In genomic region chr18:70419526-70419925, GRCh38 we compare ENCODE assay signal across 17 cellular contexts.
DNase-seq lines count a peak whose midpoint lies in the region; ATAC-seq and TF ChIP-seq lines count a peak whose summit lies in the region.
"Had no signal": no experiment of that assay in that cellular context is flagged by ENCODE, and none has a peak within 500 bp of the region (broad histone marks: within the 10 kb centered on the region; RNA-seq: fewer than 3 reads in every experiment).

No MANE protein-coding gene starts in this region.

- no peaks in the 10 kb centered on the region for H3K9me3 Mint-ChIP-seq in HFFc6
- H3K9me3 Mint-ChIP-seq: activated naive CD8-positive, alpha-beta T cell treated with anti-CD3 and anti-CD28 coated beads, Interleukin-2, amount 50 U/mL, for 24 hours; activated T-cell treated with anti-CD3 and anti-CD28 coated beads, Interleukin-2, amount 50 U/mL, for 4 hours; dendritic cell treated with granulocyte-macrophage colony-stimulating factor and Interleukin-4, amounts not matched to agents 40 ng/mL and 50 ng/mL, for 4 days had no signal

- H3K36me3 Mint-ChIP-seq in HFFc6 (ENCODE audit: low read depth), result no peaks in the 10 kb centered on the region

- H3K27ac Mint-ChIP-seq in HFFc6, result peak overlapping the region; percentile 97
- H3K27ac Mint-ChIP-seq: activated naive CD8-positive, alpha-beta T cell treated with anti-CD3 and anti-CD28 coated beads, Interleukin-2, amount 50 U/mL, for 24 hours had no signal

- ATAC-seq in HG02981 (IDR thresholded peaks at IDR 0.05; ENCODE audit: unreplicated experiment), result no peak

- peak overlapping the region; percentile 98 for H3K27ac ChIP-seq in ACC112 (ENCODE audit: low read depth, low read length)
- H3K27ac ChIP-seq in hepatocyte, result peak overlapping the region; percentile 56
- H3K27ac ChIP-seq in tibial nerve, result no peak overlapping the region
- H3K27ac ChIP-seq: thoracic aorta had no signal

- peaks cover 1% of the 10 kb centered on the region for H3K27me3 Mint-ChIP-seq in HFFc6 (ENCODE audit: insufficient read depth)

- H3K4me3 Mint-ChIP-seq in HFFc6, result peak overlapping the region; percentile 87
- H3K4me3 Mint-ChIP-seq: activated naive CD8-positive, alpha-beta T cell treated with anti-CD3 and anti-CD28 coated beads, Interleukin-2, amount 50 U/mL, for 24 hours; activated T-cell treated with anti-CD3 and anti-CD28 coated beads, Interleukin-2, amount 50 U/mL, for 4 hours; dendritic cell treated with granulocyte-macrophage colony-stimulating factor and Interleukin-4, amounts not matched to agents 40 ng/mL and 50 ng/mL, for 4 days had no signal

- peak overlapping the region; percentile 52 for H3K4me2 ChIP-seq in hepatocyte

- H3K36me3 ChIP-seq in ACC112 (ENCODE audit: insufficient read depth, low read length), result no peaks in the 10 kb centered on the region
- H3K36me3 ChIP-seq in hepatocyte (replicated peaks; ENCODE audit: insufficient read depth, low read depth), result no peaks in the 10 kb centered on the region
- no peaks in the 10 kb centered on the region for H3K36me3 ChIP-seq in tibial nerve
- H3K36me3 ChIP-seq: thoracic aorta had no signal

- TF ChIP-seq POLR2A in tibial nerve (IDR thresholded peaks at IDR 0.05), result no peak

- peak; percentile 73 for DNase-seq in HFFc6
- peak; percentile 100 for DNase-seq in amniotic epithelial cell (ENCODE audit: low read depth)
- DNase-seq in hepatocyte (ENCODE audit: low spot score), result peak; percentile 41
- DNase-seq in stimulated activated CD4-positive, alpha-beta T cell treated with anti-CD3 and anti-CD28 coated beads, Interleukin-4, amount 100 ng/mL, for 4 hours, result no peak
- DNase-seq in NCI-H2196 treated with DMSO at 0.1 percent for 48 hours (lab: John Stamatoyannopoulos, UW; ENCODE audit: unreplicated experiment), result no peak
- DNase-seq in tibial nerve (ENCODE audit: low spot score in 2 of 2), result no peak
- DNase-seq: activated CD4-positive, alpha-beta T cell treated with anti-CD3 and anti-CD28 coated beads for 4 hours; activated naive CD8-positive, alpha-beta T cell treated with anti-CD3 and anti-CD28 coated beads, Interleukin-2, amount 50 U/mL, for 24 hours; activated T-cell treated with anti-CD3 and anti-CD28 coated beads, Interleukin-2, amount 50 U/mL, for 4 hours; DMS 273 treated with DMSO at 0.1 percent for 48 hours; mesendoderm; NCI-H2171; occipital lobe had no signal

- WGBS in hepatocyte (ENCODE audit: low lambda C conversion rate, missing lambda C conversion rate), result 26% methylated on average over 3 of the region's 3 CpGs
- WGBS in tibial nerve, 2 donors, result 76 to 82% methylated on average over 3 of the region's 3 CpGs

- H3K4me1 ChIP-seq in ACC112 (ENCODE audit: control insufficient read depth, insufficient read depth, low read length, unreplicated experiment), result peaks cover 51% of the 10 kb centered on the region
- peaks cover 26% of the 10 kb centered on the region for H3K4me1 ChIP-seq in hepatocyte (ENCODE audit: insufficient read depth)
- peaks cover 0 to 32% (median 15%) of the 10 kb centered on the region in 4 donors for H3K4me1 ChIP-seq in tibial nerve

- H3K9me3 ChIP-seq in hepatocyte (ENCODE audit: low read depth), result no peaks in the 10 kb centered on the region
- H3K9me3 ChIP-seq in tibial nerve, result no peaks in the 10 kb centered on the region
- H3K9me3 ChIP-seq: thoracic aorta had no signal

- H2AFZ ChIP-seq in ACC112 (ENCODE audit: low read length, unreplicated experiment) (peak overlapping the region; percentile 57), hepatocyte (no peak overlapping the region)

- H3K9me2 ChIP-seq in hepatocyte (replicated peaks; ENCODE audit: insufficient read depth), result no peaks in the 10 kb centered on the region

- peaks cover 73% of the 10 kb centered on the region for H3K4me1 Mint-ChIP-seq in HFFc6 (ENCODE audit: low read depth)

- TF ChIP-seq CTCF in HFFc6 (IDR thresholded peaks at IDR 0.05) (no peak), hepatocyte (IDR thresholded peaks at IDR 0.05; ENCODE audit: poor library complexity) (no peak), tibial nerve (IDR thresholded peaks at IDR 0.05) (no peak)

- H3K4me3 ChIP-seq in ACC112 (ENCODE audit: low read depth, low read length) (peak overlapping the region; percentile 18; the same call in 1 of the 2 replicates), hepatocyte (no peak overlapping the region), tibial nerve (no peak overlapping the region)
- H3K4me3 ChIP-seq: thoracic aorta had no signal

- no peak for TF ChIP-seq EP300 in tibial nerve (IDR thresholded peaks at IDR 0.05)

- H4K20me1 ChIP-seq in hepatocyte (ENCODE audit: insufficient read depth, poor library complexity, severe bottlenecking), result no peaks in the 10 kb centered on the region

- no peaks in the 10 kb centered on the region for H3K27me3 ChIP-seq in ACC112 (ENCODE audit: insufficient read depth, low read length)
- H3K27me3 ChIP-seq in hepatocyte, result no peaks in the 10 kb centered on the region
- no peaks in the 10 kb centered on the region for H3K27me3 ChIP-seq in tibial nerve

- no peaks in the 10 kb centered on the region for H3K79me2 ChIP-seq in ACC112 (ENCODE audit: control insufficient read depth, insufficient read depth, low read length, unreplicated experiment)
- H3K79me2 ChIP-seq in hepatocyte, result no peaks in the 10 kb centered on the region

Comparison
In these comparisons a context has a peak if more than half of its experiments do, and no peak if none do; other contexts are left out.
1. H3K27ac ChIP-seq: peak in ACC112 (single experiment) and hepatocyte (single experiment); none in tibial nerve (0 of 4).
2. DNase-seq: peak in HFFc6 (single experiment), amniotic epithelial cell (single experiment) and hepatocyte (single experiment); none in stimulated activated CD4-positive, alpha-beta T cell treated with anti-CD3 and anti-CD28 coated beads, Interleukin-4, amount 100 ng/mL, for 4 hours (0 of 2), NCI-H2196 treated with DMSO at 0.1 percent for 48 hours (single experiment) and tibial nerve (0 of 2).